10 cellular contexts compared by ENCODE assay signal in genomic region chr16:83744521-83744981, GRCh38.
A peak's percentile ranks its signal among the peaks of the same experiment; 100 is the strongest.
DNase-seq lines count a peak whose midpoint lies in the region; ATAC-seq, FAIRE-seq and TF ChIP-seq lines count a peak whose summit lies in the region.
"Had no signal": no experiment of that assay in that cellular context is flagged by ENCODE, and none has a peak within 500 bp of the region (broad histone marks: within the 10 kb centered on the region; RNA-seq: fewer than 3 reads in every experiment).

No MANE protein-coding gene starts in this region.

- H3K4me3 ChIP-seq in astrocyte (ENCODE audit: insufficient read depth, low read depth, low read length): no peak overlapping the region
- H3K4me3 ChIP-seq in right lobe of liver: no peak overlapping the region
- no peak overlapping the region for H3K4me3 ChIP-seq in aorta (ENCODE audit: low read length in 2 of 2)
- H3K4me3 ChIP-seq: tibial nerve had no signal

- H3K9me3 ChIP-seq in astrocyte (ENCODE audit: insufficient read depth, low read depth, low read length): no peaks in the 10 kb centered on the region
- H3K9me3 ChIP-seq in right lobe of liver: no peaks in the 10 kb centered on the region
- no peaks in the 10 kb centered on the region for H3K9me3 ChIP-seq in aorta (ENCODE audit: control insufficient read depth, low read length)
- H3K9me3 ChIP-seq: tibial nerve had no signal

- FAIRE-seq in astrocyte (lab: Jason Lieb, UNC): no peak
- FAIRE-seq: A204.1 had no signal

- H3K4me1 Mint-ChIP-seq in activated naive CD8-positive, alpha-beta T cell treated with anti-CD3 and anti-CD28 coated beads, Interleukin-2, amount 50 U/mL, for 24 hours: no peaks in the 10 kb centered on the region
- H3K4me1 Mint-ChIP-seq in activated naive CD8-positive, alpha-beta T cell treated with anti-CD3 and anti-CD28 coated beads for 36 hours: no peaks in the 10 kb centered on the region
- H3K4me1 Mint-ChIP-seq in astrocyte (ENCODE audit: low read depth, unreplicated experiment): peaks cover 7% of the 10 kb centered on the region
- no peaks in the 10 kb centered on the region for H3K4me1 Mint-ChIP-seq in activated CD4-positive, alpha-beta T cell treated with anti-CD3 and anti-CD28 coated beads, Interleukin-2, amount 10 ng/mL, durations not matched to agents 24 days and 14 days

- H3K4me1 ChIP-seq in astrocyte (ENCODE audit: insufficient read depth, low read length): peaks cover 3% of the 10 kb centered on the region
- no peaks in the 10 kb centered on the region for H3K4me1 ChIP-seq in right lobe of liver
- no peaks in the 10 kb centered on the region for H3K4me1 ChIP-seq in aorta (ENCODE audit: control insufficient read depth in 1 of 2, insufficient read depth in 2 of 2, low read length in 2 of 2)

- no peak overlapping the region for H3K4me3 Mint-ChIP-seq in activated naive CD8-positive, alpha-beta T cell treated with anti-CD3 and anti-CD28 coated beads, Interleukin-2, amount 50 U/mL, for 24 hours
- H3K4me3 Mint-ChIP-seq in activated naive CD8-positive, alpha-beta T cell treated with anti-CD3 and anti-CD28 coated beads for 36 hours: no peak overlapping the region
- H3K4me3 Mint-ChIP-seq in astrocyte (ENCODE audit: unreplicated experiment): no peak overlapping the region
- H3K4me3 Mint-ChIP-seq in activated CD4-positive, alpha-beta T cell treated with anti-CD3 and anti-CD28 coated beads, Interleukin-2, amount 10 ng/mL, durations not matched to agents 24 days and 14 days: no peak overlapping the region

- peak; percentile 24 for ATAC-seq in activated naive CD8-positive, alpha-beta T cell treated with anti-CD3 and anti-CD28 coated beads, Interleukin-2, amount 50 U/mL, for 24 hours
- peak; percentile 76 to 90 (median 84) for ATAC-seq in right lobe of liver
- ATAC-seq in aorta (ENCODE audit: low FRiP score): peak; percentile 54

- TF ChIP-seq POLR2A in right lobe of liver (IDR thresholded peaks at IDR 0.05): no peak

- H3K27ac Mint-ChIP-seq in activated naive CD8-positive, alpha-beta T cell treated with anti-CD3 and anti-CD28 coated beads, Interleukin-2, amount 50 U/mL, for 24 hours: no peak overlapping the region
- no peak overlapping the region for H3K27ac Mint-ChIP-seq in activated naive CD8-positive, alpha-beta T cell treated with anti-CD3 and anti-CD28 coated beads for 36 hours
- no peak overlapping the region for H3K27ac Mint-ChIP-seq in astrocyte (ENCODE audit: unreplicated experiment)
- H3K27ac Mint-ChIP-seq in activated CD4-positive, alpha-beta T cell treated with anti-CD3 and anti-CD28 coated beads, Interleukin-2, amount 10 ng/mL, durations not matched to agents 24 days and 14 days: no peak overlapping the region

- TF ChIP-seq CTCF in astrocyte (IDR thresholded peaks at IDR 0.05; ENCODE audit: insufficient read depth, low read depth, low read length) (no peak), right lobe of liver (IDR thresholded peaks at IDR 0.05) (no peak)

- H3K27me3 ChIP-seq in astrocyte (ENCODE audit: insufficient read depth, low read length) (no peaks in the 10 kb centered on the region), right lobe of liver (no peaks in the 10 kb centered on the region), aorta (ENCODE audit: control insufficient read depth in 1 of 2, insufficient read depth in 2 of 2, low read length in 1 of 2) (no peaks in the 10 kb centered on the region)
- H3K27me3 ChIP-seq: tibial nerve had no signal

- peaks cover 5% of the 10 kb centered on the region for H3K27me3 Mint-ChIP-seq in activated naive CD8-positive, alpha-beta T cell treated with anti-CD3 and anti-CD28 coated beads, Interleukin-2, amount 50 U/mL, for 24 hours
- peaks cover 8% of the 10 kb centered on the region for H3K27me3 Mint-ChIP-seq in activated naive CD8-positive, alpha-beta T cell treated with anti-CD3 and anti-CD28 coated beads for 36 hours
- peaks cover 20% of the 10 kb centered on the region for H3K27me3 Mint-ChIP-seq in astrocyte (ENCODE audit: low read depth, unreplicated experiment)
- H3K27me3 Mint-ChIP-seq in activated CD4-positive, alpha-beta T cell treated with anti-CD3 and anti-CD28 coated beads, Interleukin-2, amount 10 ng/mL, durations not matched to agents 24 days and 14 days: no peaks in the 10 kb centered on the region

- no peaks in the 10 kb centered on the region for H3K36me3 Mint-ChIP-seq in activated naive CD8-positive, alpha-beta T cell treated with anti-CD3 and anti-CD28 coated beads, Interleukin-2, amount 50 U/mL, for 24 hours (ENCODE audit: low read depth)
- H3K36me3 Mint-ChIP-seq in activated naive CD8-positive, alpha-beta T cell treated with anti-CD3 and anti-CD28 coated beads for 36 hours: no peaks in the 10 kb centered on the region
- H3K36me3 Mint-ChIP-seq in astrocyte (ENCODE audit: low read depth, unreplicated experiment): peaks cover 2% of the 10 kb centered on the region
- no peaks in the 10 kb centered on the region for H3K36me3 Mint-ChIP-seq in activated CD4-positive, alpha-beta T cell treated with anti-CD3 and anti-CD28 coated beads, Interleukin-2, amount 10 ng/mL, durations not matched to agents 24 days and 14 days (ENCODE audit: low read depth)

- no peaks in the 10 kb centered on the region for H3K36me3 ChIP-seq in astrocyte (ENCODE audit: insufficient read depth, low read length)
- no peaks in the 10 kb centered on the region for H3K36me3 ChIP-seq in right lobe of liver
- no peaks in the 10 kb centered on the region for H3K36me3 ChIP-seq in aorta (ENCODE audit: control insufficient read depth in 1 of 2, insufficient read depth in 2 of 2, low read length in 1 of 2)
- H3K36me3 ChIP-seq: tibial nerve had no signal

- H3K9ac ChIP-seq in astrocyte (ENCODE audit: low read length): no peak overlapping the region

- no peak overlapping the region for H2AFZ ChIP-seq in astrocyte (ENCODE audit: low read depth, low read length)

- WGBS in right lobe of liver (ENCODE audit: insufficient coverage, low coverage, low lambda C conversion rate, missing lambda C conversion rate): 29% methylated on average over 7 of the region's 9 CpGs
- WGBS in aorta, 2 donors: 74 to 75% methylated on average over 9 of the region's 9 CpGs

- intact Hi-C loops in right lobe of liver (cut with DNase I): no loop called here
- intact Hi-C loops in aorta (cut with DNase I): no loop called here
- intact Hi-C loops in activated CD4-positive, alpha-beta T cell treated with anti-CD3 and anti-CD28 coated beads, Interleukin-2, amount 10 ng/mL, durations not matched to agents 24 days and 14 days (cut with micrococcal nuclease): no loop called here

- DNase-seq in activated naive CD8-positive, alpha-beta T cell treated with anti-CD3 and anti-CD28 coated beads, Interleukin-2, amount 50 U/mL, for 24 hours: no peak
- no peak for DNase-seq in activated naive CD8-positive, alpha-beta T cell treated with anti-CD3 and anti-CD28 coated beads for 36 hours
- DNase-seq in astrocyte (ENCODE audit: low read depth) (no peak), right lobe of liver (peak; percentile 46 to 70 (median 48)), aorta (peak in 1 of 2 donors; percentile 77), OCI-M2 (lab: John Stamatoyannopoulos, UW; ENCODE audit: unreplicated experiment) (no peak)
- no peak for DNase-seq in effector CD4-positive, alpha-beta T cell
- no peak for DNase-seq in activated CD4-positive, alpha-beta T cell treated with anti-CD3 and anti-CD28 coated beads, Interleukin-2, amount 10 ng/mL, durations not matched to agents 24 days and 14 days

- peak overlapping the region; percentile 26 for H3K4me2 ChIP-seq in astrocyte (ENCODE audit: low read length)

- H3K27ac ChIP-seq in astrocyte (ENCODE audit: low read depth, low read length) (no peak overlapping the region), right lobe of liver (no peak overlapping the region), aorta (ENCODE audit: low read depth in 1 of 2, low read length in 2 of 2) (no peak overlapping the region)

- H3K79me2 ChIP-seq in astrocyte (ENCODE audit: insufficient read depth, low read length): no peaks in the 10 kb centered on the region

- no peaks in the 10 kb centered on the region for H3K9me3 Mint-ChIP-seq in activated naive CD8-positive, alpha-beta T cell treated with anti-CD3 and anti-CD28 coated beads, Interleukin-2, amount 50 U/mL, for 24 hours
- H3K9me3 Mint-ChIP-seq in activated naive CD8-positive, alpha-beta T cell treated with anti-CD3 and anti-CD28 coated beads for 36 hours: no peaks in the 10 kb centered on the region
- H3K9me3 Mint-ChIP-seq in astrocyte (ENCODE audit: unreplicated experiment): peaks cover 13% of the 10 kb centered on the region
- peaks cover 4% of the 10 kb centered on the region for H3K9me3 Mint-ChIP-seq in activated CD4-positive, alpha-beta T cell treated with anti-CD3 and anti-CD28 coated beads, Interleukin-2, amount 10 ng/mL, durations not matched to agents 24 days and 14 days

- H4K20me1 ChIP-seq in astrocyte (ENCODE audit: insufficient read depth, low read length): no peaks in the 10 kb centered on the region

Comparison
In these comparisons a context has a peak if more than half of its experiments do, and no peak if none do; other contexts are left out.
1. ATAC-seq: peak in every context shown above with its lines; median percentile 84 in right lobe of liver; 54 in aorta; 24 in activated naive CD8-positive, alpha-beta T cell treated with anti-CD3 and anti-CD28 coated beads, Interleukin-2, amount 50 U/mL, for 24 hours.
2. DNase-seq: peak in right lobe of liver (3 of 3); none in activated naive CD8-positive, alpha-beta T cell treated with anti-CD3 and anti-CD28 coated beads, Interleukin-2, amount 50 U/mL, for 24 hours (single experiment), activated naive CD8-positive, alpha-beta T cell treated with anti-CD3 and anti-CD28 coated beads for 36 hours (single experiment), astrocyte (single experiment), OCI-M2 (single experiment), effector CD4-positive, alpha-beta T cell (single experiment) and activated CD4-positive, alpha-beta T cell treated with anti-CD3 and anti-CD28 coated beads, Interleukin-2, amount 10 ng/mL, durations not matched to agents 24 days and 14 days (single experiment).